13 cellular contexts compared by ENCODE assay signal in genomic region chr12:47087088-47087688, GRCh38. TPM values are rescaled to one million over a fixed set of nuclear protein-coding genes. Genes with fewer than 3 reads are reported as not detected.
DNase-seq lines count a peak whose midpoint lies in the region; ATAC-seq and TF ChIP-seq lines count a peak whose summit lies in the region.
"Had no signal": no experiment of that assay in that cellular context is flagged by ENCODE, and none has a peak within 500 bp of the region (broad histone marks: within the 10 kb centered on the region; RNA-seq: fewer than 3 reads in every experiment).

No MANE protein-coding gene starts in this region.

- H3K9me3 Mint-ChIP-seq in neural crest cell: peaks cover 6% of the 10 kb centered on the region
- no peaks in the 10 kb centered on the region for H3K9me3 Mint-ChIP-seq in neural progenitor cell
- H3K9me3 Mint-ChIP-seq: activated B cell treated with CpG ODN at 0.5 μM for 24 hours had no signal

- H2AFZ ChIP-seq in mammary epithelial cell (ENCODE audit: low read depth, low read length): no peak overlapping the region
- no peak overlapping the region for H2AFZ ChIP-seq in neural progenitor cell (replicated peaks)

- H3K4me3 ChIP-seq in mammary epithelial cell (replicated peaks in 1 of 3; ENCODE audit: insufficient read depth in 1 of 3, low read depth in 2 of 3, low read length in 3 of 3) (no peak overlapping the region), neural progenitor cell (no peak overlapping the region), adrenal gland (no peak overlapping the region)
- H3K4me3 ChIP-seq: BLaER1 treated with 17β-estradiol and CSF1 and Interleukin-3, amounts not matched to agents 10 nM and 100 nM; spleen had no signal

- peaks cover 10% of the 10 kb centered on the region for H3F3A ChIP-seq in neural progenitor cell (ENCODE audit: low read depth)

- H3K9ac ChIP-seq in mammary epithelial cell (ENCODE audit: insufficient read depth, low read length) (no peak overlapping the region), neural progenitor cell (no peak overlapping the region)
- H3K9ac ChIP-seq: BLaER1 treated with 17β-estradiol and CSF1 and Interleukin-3, amounts not matched to agents 10 nM and 100 nM had no signal

- TF ChIP-seq CTCF in mammary epithelial cell (conservative IDR thresholded peaks at IDR 0.05 in 1 of 2, IDR thresholded peaks at IDR 0.05 in 1 of 2; ENCODE audit: extremely low read depth in 1 of 2, insufficient read depth in 1 of 2, low read depth in 1 of 2, low read length in 2 of 2): no peak
- no peak for TF ChIP-seq CTCF in neural crest cell (conservative IDR thresholded peaks at IDR 0.05)
- TF ChIP-seq CTCF in omental fat pad (IDR thresholded peaks at IDR 0.05): no peak
- TF ChIP-seq CTCF in neural progenitor cell (IDR thresholded peaks at IDR 0.05): no peak
- TF ChIP-seq CTCF in adrenal gland (IDR thresholded peaks at IDR 0.05): no peak

- H3K27ac ChIP-seq in mammary epithelial cell (ENCODE audit: insufficient read depth, low read depth, low read length) (peak overlapping the region; percentile 100), neural progenitor cell (no peak overlapping the region), adrenal gland (no peak overlapping the region)
- H3K27ac ChIP-seq: BLaER1 treated with 17β-estradiol and CSF1 and Interleukin-3, amounts not matched to agents 10 nM and 100 nM had no signal

- H3K4me1 ChIP-seq in mammary epithelial cell (ENCODE audit: insufficient read depth, low read length) (peaks cover 67% of the 10 kb centered on the region), neural progenitor cell (peaks cover 22% of the 10 kb centered on the region), adrenal gland (replicated peaks in 1 of 2) (peaks cover 0 to 39% of the 10 kb centered on the region in 2 donors)

- TF ChIP-seq POLR2A in adrenal gland (IDR thresholded peaks at IDR 0.05): no peak

- H3K27ac Mint-ChIP-seq in neural crest cell (ENCODE audit: unreplicated experiment): no peak overlapping the region
- H3K27ac Mint-ChIP-seq in neural progenitor cell: no peak overlapping the region
- H3K27ac Mint-ChIP-seq: activated B cell treated with CpG ODN at 0.5 μM for 24 hours had no signal

- H3K79me2 ChIP-seq in mammary epithelial cell (ENCODE audit: insufficient read depth, low read length) (peaks cover 27% of the 10 kb centered on the region), neural progenitor cell (ENCODE audit: low read depth) (no peaks in the 10 kb centered on the region)

- intact Hi-C loops in mammary epithelial cell (cut with micrococcal nuclease) (loop anchor here (10.0 kb wide), 1 partner anchor 128 kb away; no protein-coding TSS in a partner anchor), adrenal gland (cut with DNase I) (no loop called here)

- H4K20me1 ChIP-seq in mammary epithelial cell (ENCODE audit: insufficient read depth, low read length): no peaks in the 10 kb centered on the region
- no peaks in the 10 kb centered on the region for H4K20me1 ChIP-seq in neural progenitor cell (ENCODE audit: low read depth)
- H4K20me1 ChIP-seq: BLaER1 treated with 17β-estradiol and CSF1 and Interleukin-3, amounts not matched to agents 10 nM and 100 nM had no signal

- H3K9me3 ChIP-seq in mammary epithelial cell (replicated peaks; ENCODE audit: insufficient read depth, low read length) (peaks cover 12% of the 10 kb centered on the region), neural progenitor cell (ENCODE audit: low read depth) (no peaks in the 10 kb centered on the region), adrenal gland (replicated peaks in 1 of 3) (no peaks in the 10 kb centered on the region)

- CTCF ChIA-PET in mammary epithelial cell (lab: Charles Lee; ENCODE audit: low non-redundant PET): no interaction called here

- peaks cover 56% of the 10 kb centered on the region for H3K4me1 Mint-ChIP-seq in neural crest cell
- peaks cover 20% of the 10 kb centered on the region for H3K4me1 Mint-ChIP-seq in neural progenitor cell

- H3K4me2 ChIP-seq in mammary epithelial cell (ENCODE audit: insufficient read depth, low read depth, low read length) (peak overlapping the region; percentile 68), neural progenitor cell (no peak overlapping the region)

- WGBS in mammary epithelial cell (ENCODE audit: low coverage, missing lambda C conversion rate): 56% methylated on average over 2 of the region's 2 CpGs
- 51 to 64% (median 55%) methylated on average over 2 of the region's 2 CpGs for WGBS in adrenal gland, 4 donors

- in situ Hi-C loops in mammary epithelial cell (cut with MboI; ENCODE audit: low sequenced_read_pairs in 2 of 2): loop anchor here in 1 of 2 donors (25.0 kb wide), 1 partner anchor 200 kb away; no protein-coding TSS in a partner anchor

- peak overlapping the region; percentile 2 for H3K4me3 Mint-ChIP-seq in neural crest cell
- H3K4me3 Mint-ChIP-seq in neural progenitor cell: no peak overlapping the region
- H3K4me3 Mint-ChIP-seq: activated B cell treated with CpG ODN at 0.5 μM for 24 hours; activated T-cell treated with anti-CD3 and anti-CD28 coated beads, Interleukin-2, amount 50 U/mL, for 4 hours had no signal

- H3K27me3 ChIP-seq in mammary epithelial cell (ENCODE audit: insufficient read depth, low read length): no peaks in the 10 kb centered on the region
- H3K27me3 ChIP-seq in neural progenitor cell: peaks cover 4% of the 10 kb centered on the region
- H3K27me3 ChIP-seq in adrenal gland: no peaks in the 10 kb centered on the region
- H3K27me3 ChIP-seq: spleen had no signal

- ATAC-seq in omental fat pad (ENCODE audit: low FRiP score): no peak
- no peak for ATAC-seq in HG03025 (IDR thresholded peaks at IDR 0.05; ENCODE audit: low FRiP score, unreplicated experiment)
- ATAC-seq: activated T-cell treated with anti-CD3 and anti-CD28 coated beads, Interleukin-2, amount 50 U/mL, for 4 hours had no signal

- dilution Hi-C loops in mammary epithelial cell (cut with HindIII; ENCODE audit: low sequenced_read_pairs): no loop called here

- H3K36me3 ChIP-seq in mammary epithelial cell (ENCODE audit: insufficient read depth, low read length) (no peaks in the 10 kb centered on the region), neural progenitor cell (no peaks in the 10 kb centered on the region), adrenal gland (replicated peaks in 1 of 2) (no peaks in the 10 kb centered on the region)
- H3K36me3 ChIP-seq: BLaER1 treated with 17β-estradiol and CSF1 and Interleukin-3, amounts not matched to agents 10 nM and 100 nM; spleen had no signal

- H3K36me3 Mint-ChIP-seq in neural crest cell (ENCODE audit: low read depth): no peaks in the 10 kb centered on the region
- H3K36me3 Mint-ChIP-seq in neural progenitor cell: no peaks in the 10 kb centered on the region

- no TSS peak for BruUV-seq in mammary epithelial cell (replicated peaks; lab: Mats Ljungman, UMichigan)

- peaks cover 15% of the 10 kb centered on the region for H3K27me3 Mint-ChIP-seq in neural crest cell (ENCODE audit: low read depth)
- H3K27me3 Mint-ChIP-seq in neural progenitor cell (ENCODE audit: insufficient read depth, low read depth): no peaks in the 10 kb centered on the region
- H3K27me3 Mint-ChIP-seq: activated B cell treated with CpG ODN at 0.5 μM for 24 hours had no signal

- DNase-seq in DMS153 treated with DMSO at 0.1 percent for 48 hours (lab: John Stamatoyannopoulos, UW; ENCODE audit: unreplicated experiment): peak; percentile 40
- peak; percentile 37 for DNase-seq in NCI-H2029 treated with DMSO at 0.1 percent for 48 hours (lab: John Stamatoyannopoulos, UW)
- no peak for DNase-seq in mammary epithelial cell
- no peak for DNase-seq in neural crest cell (ENCODE audit: low read depth, low spot score)
- DNase-seq in omental fat pad (ENCODE audit: low spot score): no peak
- DNase-seq in neural progenitor cell (ENCODE audit: low spot score): no peak
- DNase-seq in adrenal gland: no peak
- DNase-seq: activated B cell treated with CpG ODN at 0.5 μM for 24 hours; activated T-cell treated with anti-CD3 and anti-CD28 coated beads, Interleukin-2, amount 50 U/mL, for 4 hours; NCI-H2171; spleen had no signal

RNA-seq across cellular contexts. Expression of gene AMIGO2, which starts 7.4 kb away (rescaled TPM):
- 100 to 1,000 TPM in 1 of 2 donors, 10 to 100 TPM in 1; 96.1 to 241 TPM for total RNA-seq in mammary epithelial cell
- polyA plus RNA-seq in mammary epithelial cell: 48.8 TPM
- polyA minus RNA-seq in mammary epithelial cell: 39.9 TPM
- total RNA-seq in neural crest cell: 4.8 and 5.4 TPM in 2 replicates
- 10 to 100 TPM in 2 of 4 donors, 1 to 10 TPM in 2; 5.8 to 17.8 (median 13.4) TPM for total RNA-seq in omental fat pad
- 1.6 and 1.7 TPM in 2 replicates for total RNA-seq in neural progenitor cell (ENCODE audit: low replicate concordance)
- 10 to 100 TPM; 16.5 to 34.7 (median 28.8) TPM for total RNA-seq in adrenal gland
- polyA plus RNA-seq in adrenal gland: 10 to 100 TPM; 10.6 to 40.4 (median 22.7) TPM

RNA-seq across cellular contexts. Expression of gene PCED1B, which starts 7.8 kb away (rescaled TPM):
- total RNA-seq in mammary epithelial cell (10 to 100 TPM in 1 of 2 donors, 1 to 10 TPM in 1; 2.3 to 10.3 TPM), neural crest cell (0.47 and 0.75 TPM in 2 replicates), omental fat pad (1 to 10 TPM; 1.9 to 5.7 (median 3.8) TPM), neural progenitor cell (ENCODE audit: low replicate concordance) (0.25 and 3.1 TPM in 2 replicates), adrenal gland (100 to 1,000 TPM in 1 of 8 donors, 10 to 100 TPM in 7; 21.0 to 110 (median 51.1) TPM)
- polyA plus RNA-seq in mammary epithelial cell (3.3 TPM), adrenal gland (10 to 100 TPM; 25.2 to 41.3 (median 31.5) TPM)
- polyA minus RNA-seq in mammary epithelial cell: 0.67 TPM

Comparison
In these comparisons a context has a peak if more than half of its experiments do, and no peak if none do; other contexts are left out.
1. DNase-seq: peak in DMS153 treated with DMSO at 0.1 percent for 48 hours (single experiment) and NCI-H2029 treated with DMSO at 0.1 percent for 48 hours (single experiment); none in mammary epithelial cell (single experiment), neural crest cell (single experiment), omental fat pad (single experiment), neural progenitor cell (single experiment) and adrenal gland (0 of 7).